Comparison of ENCODE assay signal across 8 cellular contexts in genomic region chrX:70476934-70477733, GRCh38.
A peak's percentile ranks its signal among the peaks of the same experiment; 100 is the strongest.
DNase-seq lines count a peak whose midpoint lies in the region; ATAC-seq and TF ChIP-seq lines count a peak whose summit lies in the region.

No MANE protein-coding gene starts in this region.

- H3K27me3 ChIP-seq in HUES6 (ENCODE audit: control insufficient read depth, insufficient read depth, low read length): no peaks in the 10 kb centered on the region

- H3K4me1 ChIP-seq in HUES6 (ENCODE audit: control insufficient read depth, insufficient read depth, low read length): peaks cover 88% of the 10 kb centered on the region

- TF ChIP-seq CTCF in 22Rv1 (IDR thresholded peaks at IDR 0.05): no peak

- peaks cover 23% of the 10 kb centered on the region for H3K36me3 ChIP-seq in HUES6 (ENCODE audit: control insufficient read depth, insufficient read depth, low read length)

- ATAC-seq in GM19455 (IDR thresholded peaks at IDR 0.05; ENCODE audit: unreplicated experiment): no peak

- no peaks in the 10 kb centered on the region; the same call in 1 of the 2 replicates for H3K9me3 ChIP-seq in HUES6 (ENCODE audit: control insufficient read depth, insufficient read depth, low read depth, low read length)

- H3K27ac ChIP-seq in 22Rv1 (peak overlapping the region; percentile 82), HUES6 (ENCODE audit: low read depth, low read length) (peak overlapping the region; percentile 80)

- H3K4me3 ChIP-seq in HUES6 (ENCODE audit: low read depth, low read length): peak overlapping the region; percentile 51

- DNase-seq in astrocyte of the hippocampus (ENCODE audit: low read depth, low spot score) (peak; percentile 80), kidney tubule cell (ENCODE audit: low spot score) (peak; percentile 84), medulla oblongata (ENCODE audit: extremely low spot score) (no peak)
- no peak for DNase-seq in activated CD4-positive, alpha-beta T cell treated with anti-CD3 and anti-CD28 coated beads, Interleukin-2, amount 50 U/mL, for 1 hour
- no peak for DNase-seq in stimulated activated CD4-positive, alpha-beta T cell treated with anti-CD3 and anti-CD28 coated beads, Interleukin-4, amount 100 ng/mL, for 24 hours

- peak overlapping the region; percentile 72 for H3K9ac ChIP-seq in HUES6 (ENCODE audit: low read length)

Comparison
In these comparisons a context has a peak if more than half of its experiments do, and no peak if none do; other contexts are left out.
1. DNase-seq: peak in astrocyte of the hippocampus (single experiment) and kidney tubule cell (single experiment); none in medulla oblongata (single experiment), activated CD4-positive, alpha-beta T cell treated with anti-CD3 and anti-CD28 coated beads, Interleukin-2, amount 50 U/mL, for 1 hour (single experiment) and stimulated activated CD4-positive, alpha-beta T cell treated with anti-CD3 and anti-CD28 coated beads, Interleukin-4, amount 100 ng/mL, for 24 hours (single experiment).